Comparison of ENCODE assay signal across 21 cellular contexts in the genomic region with DNA sequence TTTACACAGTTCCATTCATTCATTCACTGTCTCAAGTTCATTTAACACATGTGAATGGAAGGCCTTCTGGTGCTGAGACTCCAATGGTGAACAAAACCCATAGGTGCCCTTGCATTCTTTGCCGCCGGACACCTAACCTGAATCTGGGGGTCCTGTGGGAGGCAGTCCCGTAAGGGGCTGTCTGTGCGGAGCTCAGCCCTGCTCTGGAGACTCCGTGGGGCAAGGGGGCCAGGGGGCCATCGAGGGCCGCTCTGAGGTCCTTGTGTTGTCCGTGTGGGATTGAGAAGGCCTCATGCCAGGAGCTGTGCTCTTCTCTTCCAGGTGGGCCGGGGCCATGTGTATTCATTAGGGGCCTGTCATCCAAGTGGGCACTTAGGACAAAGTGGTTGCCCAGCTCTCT. TPM values are rescaled to one million over a fixed set of nuclear protein-coding genes. Genes with fewer than 3 reads are reported as not detected.
DNase-seq lines count a peak whose midpoint lies in the region; ATAC-seq and TF ChIP-seq lines count a peak whose summit lies in the region.
"Had no signal": no experiment of that assay in that cellular context is flagged by ENCODE, and none has a peak within 500 bp of the region (broad histone marks: within the 10 kb centered on the region; RNA-seq: fewer than 3 reads in every experiment).

No MANE protein-coding gene starts in this region.

- intact Hi-C loops in lower lobe of right lung (cut with DNase I) (no loop called here), stomach (cut with DNase I; ENCODE audit: low total_unique reads) (no loop called here)

- in situ Hi-C loops in brain microvascular endothelial cell (cut with HindIII; ENCODE audit: low pct_ligation_motif_present, low sequenced_read_pairs): no loop called here

- no peaks in the 10 kb centered on the region for H3K27me3 ChIP-seq in HL-60 (ENCODE audit: insufficient read depth, poor library complexity, severe bottlenecking)
- no peaks in the 10 kb centered on the region for H3K27me3 ChIP-seq in brain microvascular endothelial cell (replicated peaks)
- H3K27me3 ChIP-seq in lower lobe of right lung (ENCODE audit: low read depth): no peaks in the 10 kb centered on the region
- no peaks in the 10 kb centered on the region for H3K27me3 ChIP-seq in stomach
- H3K27me3 ChIP-seq: suprapubic skin had no signal

- H3K4me1 ChIP-seq in lower lobe of right lung (peaks cover 83% of the 10 kb centered on the region), stomach (peaks cover 32 to 84% (median 37%) of the 10 kb centered on the region in 4 donors)

- TF ChIP-seq EP300 in stomach (IDR thresholded peaks at IDR 0.05): no peak

- no peak for TF ChIP-seq POLR2A in stomach (IDR thresholded peaks at IDR 0.05)

- H3K4me3 ChIP-seq in HL-60 (replicated peaks; ENCODE audit: insufficient read depth, low read length) (no peak overlapping the region), brain microvascular endothelial cell (ENCODE audit: low read depth, low read length) (no peak overlapping the region), lower lobe of right lung (no peak overlapping the region), stomach (no peak overlapping the region)
- H3K4me3 ChIP-seq: GM23338, SK-N-MC, suprapubic skin had no signal

- DNase-seq in HL-60 (ENCODE audit: low read depth in 1 of 2, low spot score in 1 of 2): no peak
- no peak for DNase-seq in brain microvascular endothelial cell
- no peak for DNase-seq in lower lobe of right lung
- DNase-seq in stomach: no peak
- no peak for DNase-seq in activated effector memory CD4-positive, alpha-beta T cell treated with Interleukin-2 at 50 U/mL for 16 hours
- DNase-seq in GOT3 (lab: John Stamatoyannopoulos, UW): no peak
- no peak for DNase-seq in cerebellum (ENCODE audit: low spot score)
- DNase-seq in HK-2 (ENCODE audit: unreplicated experiment): no peak
- DNase-seq: activated gamma-delta T cell; DMS 273 treated with DMSO at 0.1 percent for 48 hours; erythroblast; immature natural killer cell; KBM-7; NCI-H526; stimulated activated CD4-positive, alpha-beta T cell treated with anti-CD3 and anti-CD28 coated beads, Interleukin-4, amount 100 ng/mL, for 4 hours; stimulated activated CD8-positive, alpha-beta memory T cell treated with anti-CD3 and anti-CD28 coated beads, Interleukin-4, amount 100 ng/mL, for 48 hours had no signal

- H3K9me3 ChIP-seq in lower lobe of right lung (no peaks in the 10 kb centered on the region), stomach (no peaks in the 10 kb centered on the region)
- H3K9me3 ChIP-seq: suprapubic skin had no signal

- 88 to 98% (median 96%) methylated on average over 3 to 9 of the region's 9 CpGs for whole genome bisulfite sequencing in stomach, 5 donors

- ATAC-seq in lower lobe of right lung: no peak
- ATAC-seq: GM23338 had no signal

- peak overlapping the region; percentile 31 for H3K27ac ChIP-seq in HL-60 (replicated peaks)
- peak overlapping the region; percentile 88 for H3K27ac ChIP-seq in brain microvascular endothelial cell
- H3K27ac ChIP-seq in lower lobe of right lung: peak overlapping the region; percentile 63
- peak overlapping the region; percentile 25 to 79 (median 65) for H3K27ac ChIP-seq in stomach
- H3K27ac ChIP-seq: SK-N-MC, suprapubic skin had no signal

- TF ChIP-seq CTCF in HL-60 (IDR thresholded peaks at IDR 0.05; ENCODE audit: insufficient read depth, low read length) (no peak), brain microvascular endothelial cell (IDR thresholded peaks at IDR 0.05; ENCODE audit: low read depth, low read length, missing control alignments) (no peak), lower lobe of right lung (IDR thresholded peaks at IDR 0.05) (no peak), stomach (IDR thresholded peaks at IDR 0.05) (no peak)

- H3K36me3 ChIP-seq in brain microvascular endothelial cell (replicated peaks) (no peaks in the 10 kb centered on the region), lower lobe of right lung (no peaks in the 10 kb centered on the region), stomach (no peaks in the 10 kb centered on the region)
- H3K36me3 ChIP-seq: suprapubic skin had no signal

RNA-seq across cellular contexts. Expression of a gene that starts 15.3 kb away (rescaled TPM):
- total RNA-seq in lower lobe of right lung: 60.5 TPM
- 10 to 100 TPM in 4 of 5 donors, 1 to 10 TPM in 1; 5.5 to 26.4 (median 13.2) TPM for total RNA-seq in stomach
- polyA plus RNA-seq in stomach: 1 to 10 TPM; 4.0 to 5.0 (median 4.4) TPM
- 28.7 TPM for total RNA-seq in cerebellum

RNA-seq across cellular contexts. Expression of a gene that starts 29.5 kb away (rescaled TPM):
- total RNA-seq in lower lobe of right lung (not detected), stomach (10 to 100 TPM in 1 of 5 donors, 1 to 10 TPM in 1, not detected in 3; 1.7 to 15.4 TPM), cerebellum (0.27 TPM)
- under 1 TPM in 1 of 3 donors, not detected in 2; 0.25 TPM for polyA plus RNA-seq in stomach
- total RNA-seq: GM23338, mesothelial cell of epicardium, OCI-LY7, suprapubic skin had no signal
- polyA plus RNA-seq: GM23338, immature natural killer cell had no signal

Comparison
In these comparisons a context has a peak if more than half of its experiments do, and no peak if none do; other contexts are left out.
1. H3K27ac ChIP-seq: peak in every context shown above with its lines; median percentile 88 in brain microvascular endothelial cell; 65 in stomach; 63 in lower lobe of right lung; 31 in HL-60.